In the genomic region with DNA sequence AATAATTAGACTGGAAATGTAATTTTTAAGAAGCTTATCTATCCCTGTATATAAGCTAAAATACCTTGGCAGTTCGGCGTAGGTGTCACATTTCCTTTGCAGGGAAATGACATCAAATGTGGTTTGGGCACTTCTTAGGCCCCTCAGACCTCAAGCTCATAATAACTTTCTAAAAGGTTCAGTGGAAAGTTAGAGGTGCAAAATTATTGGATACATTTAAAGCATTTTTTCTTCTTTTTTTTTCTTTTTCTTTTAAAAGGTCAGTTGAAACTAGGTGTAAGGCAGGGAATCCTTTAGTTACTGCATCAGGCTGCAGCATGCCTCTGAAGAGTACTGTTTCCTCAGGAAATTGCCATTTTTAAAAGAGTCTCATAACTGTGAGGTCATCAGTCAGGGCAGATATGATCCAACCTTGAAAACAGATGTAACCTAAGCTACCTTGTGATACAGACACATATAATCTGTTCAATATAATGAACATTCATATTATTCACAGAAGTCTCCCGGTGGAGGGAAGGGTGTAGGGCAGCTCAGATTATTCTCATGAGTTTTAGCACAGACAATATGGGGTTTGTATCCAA, we compare ENCODE assay signal across 10 cellular contexts. TPM values are rescaled to one million over a fixed set of nuclear protein-coding genes. Genes with fewer than 3 reads are reported as not detected.
DNase-seq lines count a peak whose midpoint lies in the region; ATAC-seq, FAIRE-seq and TF ChIP-seq lines count a peak whose summit lies in the region.
"Had no signal": no experiment of that assay in that cellular context is flagged by ENCODE, and none has a peak within 500 bp of the region (broad histone marks: within the 10 kb centered on the region; RNA-seq: fewer than 3 reads in every experiment).

No MANE protein-coding gene starts in this region.

- peaks cover 90% of the 10 kb centered on the region for H4K20me1 ChIP-seq in BLaER1

- H3K4me1 ChIP-seq in BLaER1 (peaks cover 55% of the 10 kb centered on the region), foreskin keratinocyte (no peaks in the 10 kb centered on the region), lower lobe of right lung (peaks cover 54% of the 10 kb centered on the region)

- TF ChIP-seq CTCF in foreskin keratinocyte (conservative IDR thresholded peaks at IDR 0.05), result no peak
- TF ChIP-seq CTCF in lower lobe of right lung (IDR thresholded peaks at IDR 0.05), result no peak

- H3K4me3 ChIP-seq in BLaER1, result no peak overlapping the region; the same call in 1 of the 2 replicates
- no peak overlapping the region for H3K4me3 ChIP-seq in lower lobe of right lung

- no peak overlapping the region for H3K9ac ChIP-seq in BLaER1

- intact Hi-C loops in lower lobe of right lung (cut with DNase I), result no loop called here

- no peak overlapping the region for H3K27ac ChIP-seq in BLaER1
- H3K27ac ChIP-seq in foreskin keratinocyte, result no peak overlapping the region
- H3K27ac ChIP-seq in lower lobe of right lung, result no peak overlapping the region

- peaks cover 4% of the 10 kb centered on the region; the same call in 1 of the 2 replicates for H3K9me3 ChIP-seq in BLaER1
- H3K9me3 ChIP-seq in lower lobe of right lung, result no peaks in the 10 kb centered on the region

- peak; percentile 72 for FAIRE-seq in GM19239 (lab: Jason Lieb, UNC)

- ATAC-seq in foreskin keratinocyte (peak; percentile 53), HG03095 (IDR thresholded peaks at IDR 0.05; ENCODE audit: unreplicated experiment) (no peak), lower lobe of right lung (no peak)
- ATAC-seq: Panc1 had no signal

- H3K27me3 ChIP-seq in BLaER1 (no peaks in the 10 kb centered on the region), foreskin keratinocyte (no peaks in the 10 kb centered on the region), lower lobe of right lung (ENCODE audit: low read depth) (no peaks in the 10 kb centered on the region)

- H3K36me3 ChIP-seq in BLaER1, result peaks cover 58% of the 10 kb centered on the region
- H3K36me3 ChIP-seq in lower lobe of right lung, result peaks cover 28% of the 10 kb centered on the region

- no peak for DNase-seq in GM19239 (ENCODE audit: insufficient read length, low spot score)
- peak; percentile 54 for DNase-seq in T-helper 22 cell (ENCODE audit: low read depth)
- no peak for DNase-seq in foreskin keratinocyte
- no peak for DNase-seq in DMS79 treated with DMSO at 0.1 percent for 48 hours (lab: John Stamatoyannopoulos, UW)
- no peak for DNase-seq in lower lobe of right lung
- DNase-seq in HCEC 1CT, result no peak
- DNase-seq: amniotic stem cell had no signal

- H3K4me2 ChIP-seq in BLaER1, result peak overlapping the region; percentile 75

RNA-seq across cellular contexts. Expression of a gene that starts 4.8 kb away (rescaled TPM):
- total RNA-seq in foreskin keratinocyte (27.9 and 30.8 TPM in 2 replicates), lower lobe of right lung (80.5 TPM)
- polyA plus RNA-seq in foreskin keratinocyte, result 10.5 and 13.0 TPM in 2 replicates
